17 cellular contexts compared by ENCODE assay signal in genomic region chr10:99396471-99396870, GRCh38. TPM values are rescaled to one million over a fixed set of nuclear protein-coding genes. Genes with fewer than 3 reads are reported as not detected.
DNase-seq lines count a peak whose midpoint lies in the region; ATAC-seq and TF ChIP-seq lines count a peak whose summit lies in the region.
"Had no signal": no experiment of that assay in that cellular context is flagged by ENCODE, and none has a peak within 500 bp of the region (broad histone marks: within the 10 kb centered on the region; RNA-seq: fewer than 3 reads in every experiment).

No MANE protein-coding gene starts in this region.

- peak; percentile 81 for DNase-seq in HCEC 1CT
- DNase-seq in SJCRH30 = peak; percentile 11 to 28
- peak; percentile 76 for DNase-seq in fibroblast of villous mesenchyme (ENCODE audit: low read depth)
- DNase-seq: activated CD8-positive, alpha-beta T cell treated with anti-CD3 and anti-CD28 coated beads, Interleukin-2, amount 10 ng/mL, durations not matched to agents 7 days and 5 days; activated gamma-delta T cell treated with Interleukin-2 at 50 U/mL for 16 hours; Caco-2; central memory CD4-positive, alpha-beta T cell; natural killer cell; NCI-H524 treated with DMSO at 0.1 percent for 48 hours; small intestine had no signal

- H3K4me3 ChIP-seq in SJCRH30 (no peak overlapping the region), fibroblast of villous mesenchyme (ENCODE audit: low read depth, low read length) (no peak overlapping the region), skeletal muscle satellite cell (ENCODE audit: low read length) (no peak overlapping the region)
- H3K4me3 ChIP-seq: esophagus muscularis mucosa, tibial nerve had no signal

- H3K27me3 ChIP-seq in SJCRH30 = no peaks in the 10 kb centered on the region
- H3K27me3 ChIP-seq in skeletal muscle satellite cell (ENCODE audit: control insufficient read depth, insufficient read depth, low read length) = no peaks in the 10 kb centered on the region
- H3K27me3 ChIP-seq: esophagus muscularis mucosa, tibial nerve had no signal

- H3K4me2 ChIP-seq in skeletal muscle satellite cell (ENCODE audit: low read length) = peak overlapping the region; percentile 51

- H3K9me3 ChIP-seq in SJCRH30 (replicated peaks) = no peaks in the 10 kb centered on the region
- no peaks in the 10 kb centered on the region for H3K9me3 ChIP-seq in skeletal muscle satellite cell (replicated peaks; ENCODE audit: low read length)
- H3K9me3 ChIP-seq: Caco-2, esophagus muscularis mucosa, tibial nerve had no signal

- no peak for TF ChIP-seq CTCF in fibroblast of villous mesenchyme (IDR thresholded peaks at IDR 0.05; ENCODE audit: insufficient read depth, low read depth, low read length)

- no peak overlapping the region for H3K9ac ChIP-seq in skeletal muscle satellite cell (ENCODE audit: low read depth, low read length)

- H3K27ac ChIP-seq in SJCRH30 = peak overlapping the region; percentile 60
- H3K27ac ChIP-seq: tibial nerve had no signal

- ATAC-seq in GM18519 (IDR thresholded peaks at IDR 0.05; ENCODE audit: low FRiP score, unreplicated experiment) (no peak), GM21619 (IDR thresholded peaks at IDR 0.05; ENCODE audit: unreplicated experiment) (no peak), GM18520 (IDR thresholded peaks at IDR 0.05; ENCODE audit: unreplicated experiment) (no peak), HG02840 (IDR thresholded peaks at IDR 0.05; ENCODE audit: low FRiP score, unreplicated experiment) (no peak)
- ATAC-seq: activated CD8-positive, alpha-beta T cell treated with anti-CD3 and anti-CD28 coated beads, Interleukin-2, amount 10 ng/mL, durations not matched to agents 7 days and 5 days; natural killer cell had no signal

- peaks cover 32% of the 10 kb centered on the region for H3K36me3 ChIP-seq in SJCRH30
- H3K36me3 ChIP-seq in skeletal muscle satellite cell (ENCODE audit: insufficient read depth, low read length) = peaks cover 3% of the 10 kb centered on the region

- H3K4me1 ChIP-seq in SJCRH30 (peaks cover 25% of the 10 kb centered on the region), skeletal muscle satellite cell (ENCODE audit: control insufficient read depth, insufficient read depth, low read length) (peaks cover 27% of the 10 kb centered on the region)

RNA-seq across cellular contexts. Expression of gene GOT1, which starts 34.0 kb away (rescaled TPM):
- 45.5 and 48.1 TPM in 2 replicates for total RNA-seq in SJCRH30 (2014; rRNA removed; shearing (Covaris generic))
- total RNA-seq in fibroblast of villous mesenchyme = 27.2 and 49.0 TPM in 2 replicates
- total RNA-seq in skeletal muscle satellite cell (2012; rRNA removed) = 31.0 and 39.3 TPM in 2 replicates

Comparison
In these comparisons a context has a peak if more than half of its experiments do, and no peak if none do; other contexts are left out.
1. DNase-seq: peak in every context shown above with its lines; median percentile 81 in HCEC 1CT; 76 in fibroblast of villous mesenchyme; 20 in SJCRH30.